Comparison of ENCODE assay signal across 1 cellular context in the genomic region with DNA sequence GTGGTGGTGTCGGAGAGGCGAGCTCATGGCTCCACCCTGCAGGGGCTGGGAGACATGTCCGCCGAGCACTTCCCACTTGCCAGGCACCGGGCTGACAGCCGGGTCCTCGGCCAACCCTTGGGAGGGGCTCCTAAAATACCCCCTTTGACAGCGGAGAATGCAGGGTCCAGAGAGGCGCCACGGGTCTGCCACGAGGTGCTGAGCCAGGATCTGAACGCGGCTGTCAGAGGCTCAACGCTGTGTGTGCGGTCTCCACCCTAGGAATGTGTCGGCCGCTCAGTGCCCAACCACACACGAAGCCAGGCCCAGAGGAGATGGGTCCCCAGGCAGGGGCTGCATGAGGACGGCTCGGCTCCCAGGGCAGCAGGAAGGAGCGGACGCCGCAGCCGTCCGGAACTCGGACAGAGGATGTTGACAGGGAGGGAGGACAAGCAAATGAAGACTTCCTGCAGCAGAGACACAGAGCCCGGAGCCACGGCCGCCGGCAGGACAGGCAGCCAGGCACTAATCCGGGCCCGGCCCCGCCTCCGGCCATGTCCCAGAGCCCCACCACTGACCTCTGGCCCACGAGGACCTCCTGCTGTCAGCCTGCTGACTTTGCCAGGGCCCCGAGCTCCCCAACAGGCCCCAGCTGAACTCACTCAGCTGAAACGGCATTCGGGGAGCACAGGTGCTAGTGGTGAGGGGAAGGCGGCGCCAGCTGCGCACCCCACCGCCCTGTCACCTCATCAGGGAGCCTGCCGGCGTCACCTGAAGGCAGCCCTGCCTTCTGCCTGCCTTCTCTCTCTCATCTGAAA.
A peak's percentile ranks its signal among the peaks of the same experiment; 100 is the strongest.
TF ChIP-seq lines count a peak whose summit lies in the region.

No MANE protein-coding gene starts in this region.

TF ChIP-seq in HepG2, 621 proteins besides CTCF, POLR2A, EP300 and RAD21 (continued from another document and continues in another):
- TF ChIP-seq PRDM15 (CRISPR knock-in tag; IDR thresholded peaks at IDR 0.05) (no peak; the same call in 1 of the 2 replicates), ZNF589 (CRISPR knock-in tag; conservative IDR thresholded peaks at IDR 0.05) (0 out of 2 replicates have a peak, but pooled peaks have one; percentile 50), ZNF20 (CRISPR knock-in tag; IDR thresholded peaks at IDR 0.05) (no peak), TEAD3 (CRISPR knock-in tag; optimal IDR thresholded peaks at IDR 0.05; ENCODE audit: borderline replicate concordance) (peak; percentile 67), NBN (conservative IDR thresholded peaks at IDR 0.05) (no peak), AKAP8 (CRISPR knock-in tag; IDR thresholded peaks at IDR 0.05) (peak; percentile 72; the same call in 1 of the 2 replicates), ZHX2 (IDR thresholded peaks at IDR 0.05; ENCODE audit: low read depth) (no peak), ZHX2 (CRISPR knock-in tag; IDR thresholded peaks at IDR 0.05; ENCODE audit: borderline replicate concordance) (no peak), KLF15 (CRISPR knock-in tag; IDR thresholded peaks at IDR 0.05; ENCODE audit: borderline replicate concordance) (peak; percentile 46; the same call in 1 of the 2 replicates), ZNF761 (CRISPR knock-in tag; conservative IDR thresholded peaks at IDR 0.05) (no peak; the same call in 1 of the 2 replicates), ZNF878 (CRISPR knock-in tag; IDR thresholded peaks at IDR 0.05) (no peak), ISL2 (CRISPR knock-in tag; IDR thresholded peaks at IDR 0.05) (peak; percentile 34; the same call in 1 of the 2 replicates), ZSCAN25 (CRISPR knock-in tag; IDR thresholded peaks at IDR 0.05) (peak; percentile 76), CBX1 (IDR thresholded peaks at IDR 0.05; ENCODE audit: low read depth) (peak; percentile 39), ARHGAP35 (CRISPR knock-in tag; IDR thresholded peaks at IDR 0.05; ENCODE audit: borderline replicate concordance) (no peak), ZNF414 (CRISPR knock-in tag; IDR thresholded peaks at IDR 0.05) (peak; percentile 68; the same call in 1 of the 2 replicates), NFIB (CRISPR knock-in tag; IDR thresholded peaks at IDR 0.05; ENCODE audit: borderline replicate concordance) (no peak), ONECUT2 (CRISPR knock-in tag; IDR thresholded peaks at IDR 0.05) (no peak), ZNF577 (CRISPR knock-in tag; IDR thresholded peaks at IDR 0.05; ENCODE audit: borderline replicate concordance, low read depth) (no peak), ELF3 (CRISPR knock-in tag; IDR thresholded peaks at IDR 0.05) (peak; percentile 84), TFE3 (CRISPR knock-in tag; IDR thresholded peaks at IDR 0.05) (peak; percentile 68), FOXA1 (IDR thresholded peaks at IDR 0.05) (no peak), FOXA1 (CRISPR knock-in tag; IDR thresholded peaks at IDR 0.05) (peak; percentile 82), ZNF143 (CRISPR knock-in tag; IDR thresholded peaks at IDR 0.05) (no peak), TFDP1 (CRISPR knock-in tag; IDR thresholded peaks at IDR 0.05; ENCODE audit: borderline replicate concordance) (peak; percentile 26; the same call in 1 of the 2 replicates)
- TF ChIP-seq, protein P1, sequence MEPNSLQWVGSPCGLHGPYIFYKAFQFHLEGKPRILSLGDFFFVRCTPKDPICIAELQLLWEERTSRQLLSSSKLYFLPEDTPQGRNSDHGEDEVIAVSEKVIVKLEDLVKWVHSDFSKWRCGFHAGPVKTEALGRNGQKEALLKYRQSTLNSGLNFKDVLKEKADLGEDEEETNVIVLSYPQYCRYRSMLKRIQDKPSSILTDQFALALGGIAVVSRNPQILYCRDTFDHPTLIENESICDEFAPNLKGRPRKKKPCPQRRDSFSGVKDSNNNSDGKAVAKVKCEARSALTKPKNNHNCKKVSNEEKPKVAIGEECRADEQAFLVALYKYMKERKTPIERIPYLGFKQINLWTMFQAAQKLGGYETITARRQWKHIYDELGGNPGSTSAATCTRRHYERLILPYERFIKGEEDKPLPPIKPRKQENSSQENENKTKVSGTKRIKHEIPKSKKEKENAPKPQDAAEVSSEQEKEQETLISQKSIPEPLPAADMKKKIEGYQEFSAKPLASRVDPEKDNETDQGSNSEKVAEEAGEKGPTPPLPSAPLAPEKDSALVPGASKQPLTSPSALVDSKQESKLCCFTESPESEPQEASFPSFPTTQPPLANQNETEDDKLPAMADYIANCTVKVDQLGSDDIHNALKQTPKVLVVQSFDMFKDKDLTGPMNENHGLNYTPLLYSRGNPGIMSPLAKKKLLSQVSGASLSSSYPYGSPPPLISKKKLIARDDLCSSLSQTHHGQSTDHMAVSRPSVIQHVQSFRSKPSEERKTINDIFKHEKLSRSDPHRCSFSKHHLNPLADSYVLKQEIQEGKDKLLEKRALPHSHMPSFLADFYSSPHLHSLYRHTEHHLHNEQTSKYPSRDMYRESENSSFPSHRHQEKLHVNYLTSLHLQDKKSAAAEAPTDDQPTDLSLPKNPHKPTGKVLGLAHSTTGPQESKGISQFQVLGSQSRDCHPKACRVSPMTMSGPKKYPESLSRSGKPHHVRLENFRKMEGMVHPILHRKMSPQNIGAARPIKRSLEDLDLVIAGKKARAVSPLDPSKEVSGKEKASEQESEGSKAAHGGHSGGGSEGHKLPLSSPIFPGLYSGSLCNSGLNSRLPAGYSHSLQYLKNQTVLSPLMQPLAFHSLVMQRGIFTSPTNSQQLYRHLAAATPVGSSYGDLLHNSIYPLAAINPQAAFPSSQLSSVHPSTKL (CRISPR knock-in tag; IDR thresholded peaks at IDR 0.05) = peak; percentile 50; the same call in 1 of the 2 replicates
- TF ChIP-seq, protein P2, sequence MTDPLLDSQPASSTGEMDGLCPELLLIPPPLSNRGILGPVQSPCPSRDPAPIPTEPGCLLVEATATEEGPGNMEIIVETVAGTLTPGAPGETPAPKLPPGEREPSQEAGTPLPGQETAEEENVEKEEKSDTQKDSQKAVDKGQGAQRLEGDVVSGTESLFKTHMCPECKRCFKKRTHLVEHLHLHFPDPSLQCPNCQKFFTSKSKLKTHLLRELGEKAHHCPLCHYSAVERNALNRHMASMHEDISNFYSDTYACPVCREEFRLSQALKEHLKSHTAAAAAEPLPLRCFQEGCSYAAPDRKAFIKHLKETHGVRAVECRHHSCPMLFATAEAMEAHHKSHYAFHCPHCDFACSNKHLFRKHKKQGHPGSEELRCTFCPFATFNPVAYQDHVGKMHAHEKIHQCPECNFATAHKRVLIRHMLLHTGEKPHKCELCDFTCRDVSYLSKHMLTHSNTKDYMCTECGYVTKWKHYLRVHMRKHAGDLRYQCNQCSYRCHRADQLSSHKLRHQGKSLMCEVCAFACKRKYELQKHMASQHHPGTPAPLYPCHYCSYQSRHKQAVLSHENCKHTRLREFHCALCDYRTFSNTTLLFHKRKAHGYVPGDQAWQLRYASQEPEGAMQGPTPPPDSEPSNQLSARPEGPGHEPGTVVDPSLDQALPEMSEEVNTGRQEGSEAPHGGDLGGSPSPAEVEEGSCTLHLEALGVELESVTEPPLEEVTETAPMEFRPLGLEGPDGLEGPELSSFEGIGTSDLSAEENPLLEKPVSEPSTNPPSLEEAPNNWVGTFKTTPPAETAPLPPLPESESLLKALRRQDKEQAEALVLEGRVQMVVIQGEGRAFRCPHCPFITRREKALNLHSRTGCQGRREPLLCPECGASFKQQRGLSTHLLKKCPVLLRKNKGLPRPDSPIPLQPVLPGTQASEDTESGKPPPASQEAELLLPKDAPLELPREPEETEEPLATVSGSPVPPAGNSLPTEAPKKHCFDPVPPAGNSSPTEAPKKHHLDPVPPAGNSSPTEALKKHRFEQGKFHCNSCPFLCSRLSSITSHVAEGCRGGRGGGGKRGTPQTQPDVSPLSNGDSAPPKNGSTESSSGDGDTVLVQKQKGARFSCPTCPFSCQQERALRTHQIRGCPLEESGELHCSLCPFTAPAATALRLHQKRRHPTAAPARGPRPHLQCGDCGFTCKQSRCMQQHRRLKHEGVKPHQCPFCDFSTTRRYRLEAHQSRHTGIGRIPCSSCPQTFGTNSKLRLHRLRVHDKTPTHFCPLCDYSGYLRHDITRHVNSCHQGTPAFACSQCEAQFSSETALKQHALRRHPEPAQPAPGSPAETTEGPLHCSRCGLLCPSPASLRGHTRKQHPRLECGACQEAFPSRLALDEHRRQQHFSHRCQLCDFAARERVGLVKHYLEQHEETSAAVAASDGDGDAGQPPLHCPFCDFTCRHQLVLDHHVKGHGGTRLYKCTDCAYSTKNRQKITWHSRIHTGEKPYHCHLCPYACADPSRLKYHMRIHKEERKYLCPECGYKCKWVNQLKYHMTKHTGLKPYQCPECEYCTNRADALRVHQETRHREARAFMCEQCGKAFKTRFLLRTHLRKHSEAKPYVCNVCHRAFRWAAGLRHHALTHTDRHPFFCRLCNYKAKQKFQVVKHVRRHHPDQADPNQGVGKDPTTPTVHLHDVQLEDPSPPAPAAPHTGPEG (CRISPR knock-in tag; IDR thresholded peaks at IDR 0.05) = 0 out of 2 replicates have a peak, but pooled peaks have one; percentile 62
